ENCODE assay signal across 37 cellular contexts in genomic region chr14:51072976-51073375, GRCh38.
"Had no signal": no experiment of that assay in that cellular context is flagged by ENCODE, and none has a peak within 500 bp of the region (broad histone marks: within the 10 kb centered on the region; RNA-seq: fewer than 3 reads in every experiment).

No MANE protein-coding gene starts in this region.

- H3K27ac ChIP-seq: adrenal gland, body of pancreas, brain microvascular endothelial cell, breast epithelium, VCaP had no signal

- H3K27me3 Mint-ChIP-seq: activated CD8-positive, alpha-beta T cell treated with anti-CD3 and anti-CD28 coated beads for 36 hours; activated naive CD8-positive, alpha-beta T cell treated with anti-CD3 and anti-CD28 coated beads for 36 hours had no signal

- H3K36me3 Mint-ChIP-seq: activated CD4-positive, alpha-beta memory T cell treated with anti-CD3 and anti-CD28 coated beads for 36 hours; activated naive CD4-positive, alpha-beta T cell treated with anti-CD3 and anti-CD28 coated beads, Interleukin-2, amount 50 U/mL, for 72 hours had no signal

- H3K27me3 ChIP-seq: adrenal gland, body of pancreas, brain microvascular endothelial cell, breast epithelium had no signal

- H3K27ac Mint-ChIP-seq: activated B cell treated with CpG ODN at 0.5 μM for 24 hours; activated CD4-positive, alpha-beta memory T cell treated with anti-CD3 and anti-CD28 coated beads for 36 hours; activated CD4-positive, alpha-beta T cell treated with anti-CD3 and anti-CD28 coated beads, Interleukin-2, amount 10 ng/mL, durations not matched to agents 24 days and 14 days; activated CD8-positive, alpha-beta T cell treated with anti-CD3 and anti-CD28 coated beads for 36 hours; activated naive CD4-positive, alpha-beta T cell treated with anti-CD3 and anti-CD28 coated beads for 36 hours; activated naive CD4-positive, alpha-beta T cell treated with anti-CD3 and anti-CD28 coated beads, Interleukin-2, amount 50 U/mL, for 72 hours; activated naive CD8-positive, alpha-beta T cell treated with anti-CD3 and anti-CD28 coated beads for 36 hours; activated T-cell treated with anti-CD3 and anti-CD28 coated beads, Interleukin-2, amount 50 U/mL, for 72 hours; activated T-helper 1 cell treated with anti-CD3 and anti-CD28 coated beads, Interleukin-12 subunit alpha, Interleukin-12 subunit beta, Interleukin-2, Interleukin-4 antibody, amounts not matched to agents 30 ng/mL and 10 ng/mL and 1 ng/mL, durations not matched to agents 14 hours and 24 hours and 36 hours; activated T-helper 17 cell treated with anti-CD3 and anti-CD28 coated beads, Interleukin-2, amount 50 U/mL, for 72 hours; T-helper 1 cell treated with Interleukin-12 subunit alpha and Interleukin-12 subunit beta and Interleukin-4 antibody, amounts not matched to agents 30 μg/mL and 1 μg/mL, for 36 hours; T-helper 2 cell treated with Interferon-gamma antibody and Interleukin-4, amounts not matched to agents 5 μg/mL and 100 μg/mL, for 36 hours had no signal

- H3K4me1 Mint-ChIP-seq: activated B cell treated with CpG ODN at 0.5 μM for 24 hours; activated CD4-positive, alpha-beta T cell treated with anti-CD3 and anti-CD28 coated beads, Interleukin-2, amount 10 ng/mL, durations not matched to agents 24 days and 14 days; activated naive CD8-positive, alpha-beta T cell treated with anti-CD3 and anti-CD28 coated beads for 36 hours; activated T-helper 17 cell treated with anti-CD3 and anti-CD28 coated beads, Interleukin-2, amount 50 U/mL, for 72 hours had no signal

- H3K9me3 ChIP-seq: adrenal gland, body of pancreas, breast epithelium had no signal

- H3K9me3 Mint-ChIP-seq: activated CD4-positive, alpha-beta memory T cell treated with anti-CD3 and anti-CD28 coated beads for 36 hours; activated CD4-positive, alpha-beta T cell treated with anti-CD3 and anti-CD28 coated beads, Interleukin-2, amount 10 ng/mL, durations not matched to agents 24 days and 14 days; activated naive CD4-positive, alpha-beta T cell treated with anti-CD3 and anti-CD28 coated beads for 36 hours; activated naive CD4-positive, alpha-beta T cell treated with anti-CD3 and anti-CD28 coated beads, Interleukin-2, amount 50 U/mL, for 72 hours; activated T-cell treated with anti-CD3 and anti-CD28 coated beads, Interleukin-2, amount 50 U/mL, for 4 hours; activated T-cell treated with anti-CD3 and anti-CD28 coated beads, Interleukin-2, amount 50 U/mL, for 72 hours; activated T-helper 1 cell treated with anti-CD3 and anti-CD28 coated beads, Interleukin-12 subunit alpha, Interleukin-12 subunit beta, Interleukin-2, Interleukin-4 antibody, amounts not matched to agents 30 ng/mL and 10 ng/mL and 1 ng/mL, durations not matched to agents 14 hours and 24 hours and 36 hours; activated T-helper 17 cell treated with anti-CD3 and anti-CD28 coated beads, Interleukin-2, amount 50 U/mL, for 72 hours; T-helper 1 cell treated with Interleukin-12 subunit alpha and Interleukin-12 subunit beta and Interleukin-4 antibody, amounts not matched to agents 30 μg/mL and 1 μg/mL, for 36 hours; T-helper 2 cell treated with Interferon-gamma antibody and Interleukin-4, amounts not matched to agents 5 μg/mL and 100 μg/mL, for 36 hours had no signal

- H3K36me3 ChIP-seq: adrenal gland, brain microvascular endothelial cell, breast epithelium had no signal

- DNase-seq: activated B cell treated with CpG ODN at 0.5 μM for 24 hours; activated CD4-positive, alpha-beta memory T cell treated with anti-CD3 and anti-CD28 coated beads for 36 hours; activated CD4-positive, alpha-beta T cell treated with anti-CD3 and anti-CD28 coated beads for 4 hours; activated CD4-positive, alpha-beta T cell treated with anti-CD3 and anti-CD28 coated beads, Interleukin-2, amount 10 ng/mL, durations not matched to agents 24 days and 14 days; activated CD4-positive, alpha-beta T cell treated with anti-CD3 and anti-CD28 coated beads, Interleukin-2, amount 50 U/mL, for 1 hour; activated CD4-positive, alpha-beta T cell treated with anti-CD3 and anti-CD28 coated beads, Interleukin-2, amount 50 U/mL, for 4 hours; activated CD4-positive, CD25-positive, alpha-beta regulatory T cell treated with anti-CD3 and anti-CD28 coated beads, Interleukin-2, amount 50 U/mL, for 72 hours; activated CD8-positive, alpha-beta memory T cell treated with anti-CD3 and anti-CD28 coated beads, Interleukin-2, amount 50 U/mL, for 4 hours; activated CD8-positive, alpha-beta T cell treated with anti-CD3 and anti-CD28 coated beads for 36 hours; activated effector memory CD4-positive, alpha-beta T cell treated with anti-CD3 and anti-CD28 coated beads, Interleukin-2, amount 50 U/mL, for 16 hours; activated gamma-delta T cell treated with Interleukin-2 at 50 U/mL for 16 hours; activated naive CD4-positive, alpha-beta T cell; activated naive CD4-positive, alpha-beta T cell treated with anti-CD3 and anti-CD28 coated beads for 36 hours; activated naive CD4-positive, alpha-beta T cell treated with anti-CD3 and anti-CD28 coated beads, Interleukin-2, amount 50 U/mL, for 16 hours; activated naive CD8-positive, alpha-beta T cell treated with anti-CD3 and anti-CD28 coated beads for 36 hours; activated T-cell treated with anti-CD3 and anti-CD28 coated beads for 4 hours; activated T-cell treated with anti-CD3 and anti-CD28 coated beads, Interleukin-2, amount 50 U/mL, for 1 hour; activated T-cell treated with anti-CD3 and anti-CD28 coated beads, Interleukin-2, amount 50 U/mL, for 4 hours; activated T-cell treated with anti-CD3 and anti-CD28 coated beads, Interleukin-2, amount 50 U/mL, for 72 hours; adrenal gland; amniotic stem cell; aorta; body of pancreas; brain microvascular endothelial cell; central memory CD4-positive, alpha-beta T cell; T-helper 1 cell; T-helper 2 cell; T-helper 9 cell had no signal

- H3K4me3 ChIP-seq: adrenal gland, body of pancreas, breast epithelium had no signal

- H3K4me3 Mint-ChIP-seq: activated B cell treated with CpG ODN at 0.5 μM for 24 hours; activated CD4-positive, alpha-beta memory T cell treated with anti-CD3 and anti-CD28 coated beads for 36 hours; activated CD4-positive, alpha-beta T cell treated with anti-CD3 and anti-CD28 coated beads, Interleukin-2, amount 10 ng/mL, durations not matched to agents 24 days and 14 days; activated CD8-positive, alpha-beta T cell treated with anti-CD3 and anti-CD28 coated beads for 36 hours; activated naive CD4-positive, alpha-beta T cell treated with anti-CD3 and anti-CD28 coated beads for 36 hours; activated naive CD8-positive, alpha-beta T cell treated with anti-CD3 and anti-CD28 coated beads for 36 hours; activated T-cell treated with anti-CD3 and anti-CD28 coated beads, Interleukin-2, amount 50 U/mL, for 4 hours; activated T-cell treated with anti-CD3 and anti-CD28 coated beads, Interleukin-2, amount 50 U/mL, for 72 hours; activated T-helper 1 cell treated with anti-CD3 and anti-CD28 coated beads, Interleukin-12 subunit alpha, Interleukin-12 subunit beta, Interleukin-2, Interleukin-4 antibody, amounts not matched to agents 30 ng/mL and 10 ng/mL and 1 ng/mL, durations not matched to agents 14 hours and 24 hours and 36 hours; activated T-helper 17 cell treated with anti-CD3 and anti-CD28 coated beads, Interleukin-2, amount 50 U/mL, for 72 hours; T-helper 1 cell treated with Interleukin-12 subunit alpha and Interleukin-12 subunit beta and Interleukin-4 antibody, amounts not matched to agents 30 μg/mL and 1 μg/mL, for 36 hours; T-helper 2 cell treated with Interferon-gamma antibody and Interleukin-4, amounts not matched to agents 5 μg/mL and 100 μg/mL, for 36 hours had no signal

- H3K4me1 ChIP-seq: adrenal gland, breast epithelium had no signal

- FAIRE-seq: astrocyte, TTC549 had no signal
